ENCODE assay signal across 28 cellular contexts in genomic region chr1:57886376-57886775, GRCh38.
"Had no signal": no experiment of that assay in that cellular context is flagged by ENCODE, and none has a peak within 500 bp of the region (broad histone marks: within the 10 kb centered on the region; RNA-seq: fewer than 3 reads in every experiment).

No MANE protein-coding gene starts in this region.

- H3K9me3 ChIP-seq: adrenal gland, ascending aorta, body of pancreas, breast epithelium had no signal

- H3K36me3 ChIP-seq: adrenal gland, ascending aorta, brain microvascular endothelial cell, breast epithelium, cardiac muscle cell had no signal

- H3K27me3 ChIP-seq: adrenal gland, ascending aorta, body of pancreas, brain microvascular endothelial cell, breast epithelium, cardiac muscle cell had no signal

- H3K4me3 ChIP-seq: adrenal gland, ascending aorta, body of pancreas, breast epithelium, cardiac muscle cell had no signal

- H3K4me1 ChIP-seq: adrenal gland, ascending aorta, body of pancreas, breast epithelium had no signal

- H3K27ac ChIP-seq: adrenal gland, ascending aorta, body of pancreas, brain microvascular endothelial cell, breast epithelium, cardiac muscle cell had no signal

- DNase-seq: activated effector memory CD4-positive, alpha-beta T cell treated with anti-CD3 and anti-CD28 coated beads, Interleukin-2, amount 50 U/mL, for 16 hours; activated effector memory CD4-positive, alpha-beta T cell treated with Interleukin-2 at 50 U/mL for 16 hours; activated gamma-delta T cell; activated gamma-delta T cell treated with Interleukin-2 at 50 U/mL for 16 hours; activated naive CD4-positive, alpha-beta T cell; activated naive CD4-positive, alpha-beta T cell treated with anti-CD3 and anti-CD28 coated beads for 36 hours; activated naive CD4-positive, alpha-beta T cell treated with anti-CD3 and anti-CD28 coated beads, Interleukin-2, amount 10 ng/mL, durations not matched to agents 7 days and 5 days; activated naive CD4-positive, alpha-beta T cell treated with anti-CD3 and anti-CD28 coated beads, Interleukin-2, amount 50 U/mL, for 16 hours; activated naive CD4-positive, alpha-beta T cell treated with Interleukin-2 at 50 U/mL for 16 hours; activated naive CD8-positive, alpha-beta T cell treated with anti-CD3 and anti-CD28 coated beads for 36 hours; activated naive CD8-positive, alpha-beta T cell treated with anti-CD3 and anti-CD28 coated beads, Interleukin-2, amount 10 ng/mL, durations not matched to agents 7 days and 5 days; activated naive CD8-positive, alpha-beta T cell treated with anti-CD3 and anti-CD28 coated beads, Interleukin-2, amount 50 U/mL, for 24 hours; activated T-cell treated with anti-CD3 and anti-CD28 coated beads, Interleukin-2, amount 50 U/mL, for 24 hours; activated T-cell treated with anti-CD3 and anti-CD28 coated beads, Interleukin-2, amount 50 U/mL, for 4 hours; activated T-cell treated with anti-CD3 and anti-CD28 coated beads, Interleukin-2, amount 50 U/mL, for 48 hours; activated T-cell treated with anti-CD3 and anti-CD28 coated beads, Interleukin-2, amount 50 U/mL, for 72 hours; adrenal gland; amniotic stem cell; amygdala; anterior cingulate cortex; aorta; body of pancreas; brain microvascular endothelial cell; central memory CD4-positive, alpha-beta T cell; cerebellar nuclear complex had no signal
